ENCODE assay signal across 21 cellular contexts in the genomic region with DNA sequence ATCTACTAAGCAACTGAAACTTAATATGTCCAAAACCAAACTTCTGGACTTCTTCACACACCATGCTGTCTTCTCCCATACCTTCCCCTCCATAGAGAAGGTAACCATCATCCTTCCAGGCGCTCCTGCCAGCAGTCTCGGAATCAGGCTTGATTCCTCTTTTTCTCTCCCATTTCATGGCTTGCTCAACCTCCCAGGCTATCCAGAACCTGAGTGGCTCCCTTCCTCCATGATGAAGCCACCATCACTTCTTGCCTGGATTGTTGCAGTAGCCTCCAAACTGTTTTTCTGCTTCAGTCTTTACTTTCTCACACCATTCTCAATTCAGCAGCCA. TPM values are rescaled to one million over a fixed set of nuclear protein-coding genes. Genes with fewer than 3 reads are reported as not detected.
DNase-seq lines count a peak whose midpoint lies in the region; ATAC-seq and TF ChIP-seq lines count a peak whose summit lies in the region.
"Had no signal": no experiment of that assay in that cellular context is flagged by ENCODE, and none has a peak within 500 bp of the region (broad histone marks: within the 10 kb centered on the region; RNA-seq: fewer than 3 reads in every experiment).

No MANE protein-coding gene starts in this region.

- H3K4me1 ChIP-seq in OCI-LY7 (ENCODE audit: insufficient read depth, low read length, poor library complexity, severe bottlenecking) = peaks cover 70% of the 10 kb centered on the region
- H3K4me1 ChIP-seq: A549, BE2C, upper lobe of left lung had no signal

- TF ChIP-seq CTCF in OCI-LY7 (conservative IDR thresholded peaks at IDR 0.05; ENCODE audit: low read length) (no peak), mesothelial cell of epicardium (IDR thresholded peaks at IDR 0.05; ENCODE audit: unreplicated experiment) (no peak)

- H3K4me3 ChIP-seq in OCI-LY7 (ENCODE audit: low read depth, low read length, poor library complexity, severe bottlenecking) = peak overlapping the region; percentile 27
- H3K4me3 ChIP-seq: A549, heart left ventricle, ovary, right lobe of liver, upper lobe of left lung had no signal

- H3K27ac Mint-ChIP-seq in activated naive CD4-positive, alpha-beta T cell treated with anti-CD3 and anti-CD28 coated beads, Interleukin-2, amount 10 ng/mL, durations not matched to agents 7 days and 5 days = peak overlapping the region; percentile 8
- H3K27ac Mint-ChIP-seq in activated naive CD4-positive, alpha-beta T cell treated with anti-CD3 and anti-CD28 coated beads, Interleukin-2, amount 50 U/mL, for 72 hours = no peak overlapping the region
- H3K27ac Mint-ChIP-seq in stimulated activated naive B cell treated with anti-CD40 and anti-IgM and Interleukin-4, amounts not matched to agents 10 μg/mL and 1 μg/mL and 100 μg/mL, for 72 hours = peak overlapping the region; percentile 33
- H3K27ac Mint-ChIP-seq in mesothelial cell of epicardium = no peak overlapping the region
- H3K27ac Mint-ChIP-seq: activated T-helper 2 cell treated with anti-CD3 and anti-CD28 coated beads, Interferon-gamma antibody, Interleukin-2, Interleukin-4, amounts not matched to agents 10 μg/mL and 5 μg/mL and 100 μg/mL, durations not matched to agents 14 hours and 24 hours and 36 hours; natural killer cell treated with Interleukin-12 subunit alpha and Interleukin-12 subunit beta and Interleukin-15 and Interleukin-18, amount 100 ng/mL, for 72 hours had no signal

- H3K27me3 Mint-ChIP-seq in activated naive CD4-positive, alpha-beta T cell treated with anti-CD3 and anti-CD28 coated beads, Interleukin-2, amount 10 ng/mL, durations not matched to agents 7 days and 5 days = peaks cover 4% of the 10 kb centered on the region
- H3K27me3 Mint-ChIP-seq in stimulated activated naive B cell treated with anti-CD40 and anti-IgM and Interleukin-4, amounts not matched to agents 10 μg/mL and 1 μg/mL and 100 μg/mL, for 72 hours = no peaks in the 10 kb centered on the region
- peaks cover 2% of the 10 kb centered on the region for H3K27me3 Mint-ChIP-seq in mesothelial cell of epicardium (ENCODE audit: low read depth)

- H3K36me3 Mint-ChIP-seq in activated naive CD4-positive, alpha-beta T cell treated with anti-CD3 and anti-CD28 coated beads, Interleukin-2, amount 10 ng/mL, durations not matched to agents 7 days and 5 days = no peaks in the 10 kb centered on the region
- H3K36me3 Mint-ChIP-seq in activated naive CD4-positive, alpha-beta T cell treated with anti-CD3 and anti-CD28 coated beads, Interleukin-2, amount 50 U/mL, for 72 hours = no peaks in the 10 kb centered on the region
- no peaks in the 10 kb centered on the region for H3K36me3 Mint-ChIP-seq in stimulated activated naive B cell treated with anti-CD40 and anti-IgM and Interleukin-4, amounts not matched to agents 10 μg/mL and 1 μg/mL and 100 μg/mL, for 72 hours
- H3K36me3 Mint-ChIP-seq in mesothelial cell of epicardium = no peaks in the 10 kb centered on the region
- H3K36me3 Mint-ChIP-seq: natural killer cell treated with Interleukin-12 subunit alpha and Interleukin-12 subunit beta and Interleukin-15 and Interleukin-18, amount 100 ng/mL, for 72 hours had no signal

- BruUV-seq in OCI-LY7 (replicated peaks; lab: Mats Ljungman, UMichigan) = TSS peak; percentile 90

- no peaks in the 10 kb centered on the region for H3K9me3 Mint-ChIP-seq in activated naive CD4-positive, alpha-beta T cell treated with anti-CD3 and anti-CD28 coated beads, Interleukin-2, amount 10 ng/mL, durations not matched to agents 7 days and 5 days
- H3K9me3 Mint-ChIP-seq in activated naive CD4-positive, alpha-beta T cell treated with anti-CD3 and anti-CD28 coated beads, Interleukin-2, amount 50 U/mL, for 72 hours = no peaks in the 10 kb centered on the region
- no peaks in the 10 kb centered on the region for H3K9me3 Mint-ChIP-seq in stimulated activated naive B cell treated with anti-CD40 and anti-IgM and Interleukin-4, amounts not matched to agents 10 μg/mL and 1 μg/mL and 100 μg/mL, for 72 hours
- no peaks in the 10 kb centered on the region for H3K9me3 Mint-ChIP-seq in mesothelial cell of epicardium
- H3K9me3 Mint-ChIP-seq: activated T-helper 2 cell treated with anti-CD3 and anti-CD28 coated beads, Interferon-gamma antibody, Interleukin-2, Interleukin-4, amounts not matched to agents 10 μg/mL and 5 μg/mL and 100 μg/mL, durations not matched to agents 14 hours and 24 hours and 36 hours; natural killer cell treated with Interleukin-12 subunit alpha and Interleukin-12 subunit beta and Interleukin-15 and Interleukin-18, amount 100 ng/mL, for 72 hours had no signal

- H3K9me2 ChIP-seq in OCI-LY7 (ENCODE audit: insufficient read depth, low read length) = no peaks in the 10 kb centered on the region

- H3K9me3 ChIP-seq in OCI-LY7 (ENCODE audit: low read length) = peaks cover 7% of the 10 kb centered on the region; the same call in 1 of the 2 replicates
- H3K9me3 ChIP-seq: A549, BE2C, heart left ventricle, ovary, right lobe of liver, upper lobe of left lung had no signal

- peaks cover 9% of the 10 kb centered on the region for H3K4me1 Mint-ChIP-seq in activated naive CD4-positive, alpha-beta T cell treated with anti-CD3 and anti-CD28 coated beads, Interleukin-2, amount 10 ng/mL, durations not matched to agents 7 days and 5 days
- H3K4me1 Mint-ChIP-seq in stimulated activated naive B cell treated with anti-CD40 and anti-IgM and Interleukin-4, amounts not matched to agents 10 μg/mL and 1 μg/mL and 100 μg/mL, for 72 hours = peaks cover 29 to 56% of the 10 kb centered on the region in 2 donors
- peaks cover 6% of the 10 kb centered on the region for H3K4me1 Mint-ChIP-seq in mesothelial cell of epicardium

- no peaks in the 10 kb centered on the region for H4K20me1 ChIP-seq in OCI-LY7 (ENCODE audit: insufficient read depth, low read length)

- intact Hi-C loops in OCI-LY7 (cut with micrococcal nuclease; ENCODE audit: unreplicated experiment) = loop anchor here (10.0 kb wide), 2 partner anchors 318 to 552 kb away; a partner anchor contains a TSS

- peak overlapping the region; percentile 90 for H3K27ac ChIP-seq in OCI-LY7 (ENCODE audit: low read depth, low read length, poor library complexity, severe bottlenecking)
- H3K27ac ChIP-seq: A549, ovary, right lobe of liver, upper lobe of left lung had no signal

- H3K36me3 ChIP-seq in OCI-LY7 (ENCODE audit: insufficient read depth, low read length) = no peaks in the 10 kb centered on the region
- H3K36me3 ChIP-seq: BE2C, heart left ventricle, ovary, right lobe of liver, upper lobe of left lung had no signal

- CTCF ChIA-PET in activated naive CD4-positive, alpha-beta T cell treated with anti-CD3 and anti-CD28 coated beads, Interleukin-2, amount 10 ng/mL, durations not matched to agents 7 days and 5 days (lab: Charles Lee) = no interaction called here
- CTCF ChIA-PET in OCI-LY7 (lab: Charles Lee; ENCODE audit: unreplicated experiment) = interaction anchor here (0.5 kb wide), 1 partner anchor 16 kb away, joined by 3 read pairs; no protein-coding TSS in a partner anchor

- POLR2A ChIA-PET in OCI-LY7 (lab: Charles Lee) = interaction anchor here (0.6 to 1.7 kb wide), 7 partner anchors 11 to 77 kb away, joined by 3 to 5 read pairs (median 3); a partner anchor contains a TSS

- H3K4me2 ChIP-seq in OCI-LY7 (ENCODE audit: low read length) = peak overlapping the region; percentile 67
- H3K4me2 ChIP-seq: A549 had no signal

- H3K4me3 Mint-ChIP-seq in activated naive CD4-positive, alpha-beta T cell treated with anti-CD3 and anti-CD28 coated beads, Interleukin-2, amount 10 ng/mL, durations not matched to agents 7 days and 5 days = no peak overlapping the region
- peak overlapping the region; percentile 41 to 64 for H3K4me3 Mint-ChIP-seq in stimulated activated naive B cell treated with anti-CD40 and anti-IgM and Interleukin-4, amounts not matched to agents 10 μg/mL and 1 μg/mL and 100 μg/mL, for 72 hours
- H3K4me3 Mint-ChIP-seq in mesothelial cell of epicardium = no peak overlapping the region
- H3K4me3 Mint-ChIP-seq: natural killer cell treated with Interleukin-12 subunit alpha and Interleukin-12 subunit beta and Interleukin-15 and Interleukin-18, amount 100 ng/mL, for 72 hours had no signal

- ATAC-seq in activated naive CD4-positive, alpha-beta T cell treated with anti-CD3 and anti-CD28 coated beads, Interleukin-2, amount 50 U/mL, for 72 hours = no peak
- peak; percentile 3 for ATAC-seq in GM21529 (IDR thresholded peaks at IDR 0.05; ENCODE audit: unreplicated experiment)
- no peak for ATAC-seq in stimulated activated naive B cell treated with anti-CD40 and anti-IgM and Interleukin-4, amounts not matched to agents 10 μg/mL and 1 μg/mL and 100 μg/mL, for 72 hours (replicated peaks)
- no peak for ATAC-seq in HG03469 (IDR thresholded peaks at IDR 0.05; ENCODE audit: unreplicated experiment)
- ATAC-seq in HG02870 (IDR thresholded peaks at IDR 0.05; ENCODE audit: unreplicated experiment) = no peak
- ATAC-seq: A549, heart left ventricle had no signal

- no peaks in the 10 kb centered on the region for H3K79me2 ChIP-seq in OCI-LY7 (ENCODE audit: insufficient read depth, low read depth, low read length)

- peak overlapping the region; percentile 72 for H2AFZ ChIP-seq in OCI-LY7 (ENCODE audit: low read length)

- no peak for DNase-seq in activated naive CD4-positive, alpha-beta T cell treated with anti-CD3 and anti-CD28 coated beads, Interleukin-2, amount 10 ng/mL, durations not matched to agents 7 days and 5 days
- no peak for DNase-seq in activated naive CD4-positive, alpha-beta T cell treated with anti-CD3 and anti-CD28 coated beads, Interleukin-2, amount 50 U/mL, for 72 hours (ENCODE audit: low spot score in 2 of 2)
- no peak for DNase-seq in OCI-LY7 (ENCODE audit: low spot score)
- DNase-seq in stimulated activated naive B cell treated with anti-CD40 and anti-IgM and Interleukin-4, amounts not matched to agents 10 μg/mL and 1 μg/mL and 100 μg/mL, for 72 hours = no peak
- DNase-seq in mesothelial cell of epicardium (ENCODE audit: low spot score in 2 of 2, unreplicated experiment in 2 of 2) = no peak
- DNase-seq: BE2C, Calu3, GOT3, heart left ventricle, NCI-H1694 treated with DMSO at 0.1 percent for 48 hours, ovary, right lobe of liver, SHP77, T-helper 1 cell, upper lobe of left lung had no signal

RNA-seq across cellular contexts. Expression of a gene that starts 40.1 kb away (rescaled TPM):
- 100 to 1,000 TPM; 311 to 402 TPM for total RNA-seq in activated naive CD4-positive, alpha-beta T cell treated with anti-CD3 and anti-CD28 coated beads, Interleukin-2, amount 50 U/mL, for 72 hours
- total RNA-seq in OCI-LY7 (2014; rRNA removed; shearing (Covaris generic)) = 145 and 185 TPM in 2 replicates
- total RNA-seq in OCI-LY7 (2022) (201 and 213 TPM in 2 replicates), mesothelial cell of epicardium (99.9 to 114 TPM (median 106 TPM) in 3 replicates)

Comparison
In these comparisons a context has a peak if more than half of its experiments do, and no peak if none do; other contexts are left out.
1. H3K27ac Mint-ChIP-seq: peak in activated naive CD4-positive, alpha-beta T cell treated with anti-CD3 and anti-CD28 coated beads, Interleukin-2, amount 10 ng/mL, durations not matched to agents 7 days and 5 days (single experiment) and stimulated activated naive B cell treated with anti-CD40 and anti-IgM and Interleukin-4, amounts not matched to agents 10 μg/mL and 1 μg/mL and 100 μg/mL, for 72 hours (single experiment); none in activated naive CD4-positive, alpha-beta T cell treated with anti-CD3 and anti-CD28 coated beads, Interleukin-2, amount 50 U/mL, for 72 hours (0 of 2) and mesothelial cell of epicardium (single experiment).
2. H3K4me3 Mint-ChIP-seq: peak in stimulated activated naive B cell treated with anti-CD40 and anti-IgM and Interleukin-4, amounts not matched to agents 10 μg/mL and 1 μg/mL and 100 μg/mL, for 72 hours (2 of 2); none in activated naive CD4-positive, alpha-beta T cell treated with anti-CD3 and anti-CD28 coated beads, Interleukin-2, amount 10 ng/mL, durations not matched to agents 7 days and 5 days (single experiment) and mesothelial cell of epicardium (single experiment).